Comparison of ENCODE assay signal across 10 cellular contexts in genomic region chr3:101890716-101891115, GRCh38. TPM values are rescaled to one million over a fixed set of nuclear protein-coding genes. Genes with fewer than 3 reads are reported as not detected.
DNase-seq lines count a peak whose midpoint lies in the region; ATAC-seq, FAIRE-seq and TF ChIP-seq lines count a peak whose summit lies in the region.
"Had no signal": no experiment of that assay in that cellular context is flagged by ENCODE, and none has a peak within 500 bp of the region (broad histone marks: within the 10 kb centered on the region; RNA-seq: fewer than 3 reads in every experiment).

No MANE protein-coding gene starts in this region.

- DNase-seq in astrocyte of the cerebellum (ENCODE audit: low read depth) (peak; percentile 33), osteoblast (ENCODE audit: insufficient read length, low spot score, missing footprints) (no peak), midbrain (lab: John Stamatoyannopoulos, UW) (no peak), small intestine (no peak)
- DNase-seq: adrenal gland, GOT3 had no signal

- H3K4me3 ChIP-seq in astrocyte of the cerebellum (ENCODE audit: low read depth, low read length) (no peak overlapping the region), osteoblast (ENCODE audit: insufficient read depth, low read length) (no peak overlapping the region), small intestine (ENCODE audit: low read depth in 1 of 2, low read length in 2 of 2) (no peak overlapping the region)
- H3K4me3 ChIP-seq: adrenal gland had no signal

- H3K36me3 ChIP-seq in osteoblast (ENCODE audit: insufficient read depth, low read length) (no peaks in the 10 kb centered on the region), small intestine (ENCODE audit: control insufficient read depth in 2 of 2, insufficient read depth in 2 of 2, low read length in 2 of 2) (no peaks in the 10 kb centered on the region)
- H3K36me3 ChIP-seq: adrenal gland had no signal

- in situ Hi-C loops in astrocyte of the cerebellum (cut with HindIII; ENCODE audit: low sequenced_read_pairs), result no loop called here

- no peaks in the 10 kb centered on the region for H3K4me1 ChIP-seq in osteoblast (ENCODE audit: insufficient read depth, low read length)
- no peaks in the 10 kb centered on the region for H3K4me1 ChIP-seq in small intestine (ENCODE audit: control insufficient read depth in 2 of 2, insufficient read depth in 1 of 2, low read depth in 1 of 2, low read length in 1 of 2)
- H3K4me1 ChIP-seq: adrenal gland had no signal

- TF ChIP-seq CTCF in astrocyte of the cerebellum (IDR thresholded peaks at IDR 0.05; ENCODE audit: low read depth, low read length, missing control alignments), result no peak
- TF ChIP-seq CTCF in osteoblast (IDR thresholded peaks at IDR 0.05; ENCODE audit: extremely low read depth, low read depth, low read length), result no peak

- H3K79me2 ChIP-seq in osteoblast (ENCODE audit: insufficient read depth, low read length), result no peaks in the 10 kb centered on the region

- no peak overlapping the region for H2AFZ ChIP-seq in osteoblast (ENCODE audit: low read length)

- no peak for FAIRE-seq in small intestine (lab: Jason Lieb, UNC)
- FAIRE-seq: TTC549 had no signal

- H3K27me3 ChIP-seq in osteoblast (ENCODE audit: insufficient read depth, low read length) (no peaks in the 10 kb centered on the region), small intestine (ENCODE audit: control insufficient read depth in 2 of 2, insufficient read depth in 2 of 2, low read length in 2 of 2) (no peaks in the 10 kb centered on the region)
- H3K27me3 ChIP-seq: adrenal gland had no signal

- ATAC-seq in GM18520 (IDR thresholded peaks at IDR 0.05; ENCODE audit: unreplicated experiment) (peak; percentile 65), HG02852 (IDR thresholded peaks at IDR 0.05; ENCODE audit: unreplicated experiment) (peak; percentile 74), HG02981 (IDR thresholded peaks at IDR 0.05; ENCODE audit: unreplicated experiment) (no peak)

- peak overlapping the region; percentile 46 for H3K27ac ChIP-seq in osteoblast (ENCODE audit: low read depth, low read length)
- H3K27ac ChIP-seq in small intestine (ENCODE audit: low read depth in 1 of 2, low read length in 1 of 2), result no peak overlapping the region
- H3K27ac ChIP-seq: adrenal gland had no signal

- H3K4me2 ChIP-seq in osteoblast (ENCODE audit: insufficient read depth, low read length), result no peak overlapping the region

- H4K20me1 ChIP-seq in osteoblast (ENCODE audit: insufficient read depth, low read length), result no peaks in the 10 kb centered on the region

- H3K9me3 ChIP-seq in osteoblast (ENCODE audit: low read depth, low read length) (no peaks in the 10 kb centered on the region), small intestine (ENCODE audit: control insufficient read depth, low read depth) (no peaks in the 10 kb centered on the region)
- H3K9me3 ChIP-seq: adrenal gland had no signal

RNA-seq across cellular contexts. Expression of gene NFKBIZ, which starts 41.4 kb away (rescaled TPM):
- 51.9 and 55.0 TPM in 2 replicates for total RNA-seq in osteoblast
- polyA plus RNA-seq in small intestine, result 10 to 100 TPM; 10.3 to 27.1 (median 23.7) TPM
